ENCODE assay signal across 1 cellular context in the genomic region with DNA sequence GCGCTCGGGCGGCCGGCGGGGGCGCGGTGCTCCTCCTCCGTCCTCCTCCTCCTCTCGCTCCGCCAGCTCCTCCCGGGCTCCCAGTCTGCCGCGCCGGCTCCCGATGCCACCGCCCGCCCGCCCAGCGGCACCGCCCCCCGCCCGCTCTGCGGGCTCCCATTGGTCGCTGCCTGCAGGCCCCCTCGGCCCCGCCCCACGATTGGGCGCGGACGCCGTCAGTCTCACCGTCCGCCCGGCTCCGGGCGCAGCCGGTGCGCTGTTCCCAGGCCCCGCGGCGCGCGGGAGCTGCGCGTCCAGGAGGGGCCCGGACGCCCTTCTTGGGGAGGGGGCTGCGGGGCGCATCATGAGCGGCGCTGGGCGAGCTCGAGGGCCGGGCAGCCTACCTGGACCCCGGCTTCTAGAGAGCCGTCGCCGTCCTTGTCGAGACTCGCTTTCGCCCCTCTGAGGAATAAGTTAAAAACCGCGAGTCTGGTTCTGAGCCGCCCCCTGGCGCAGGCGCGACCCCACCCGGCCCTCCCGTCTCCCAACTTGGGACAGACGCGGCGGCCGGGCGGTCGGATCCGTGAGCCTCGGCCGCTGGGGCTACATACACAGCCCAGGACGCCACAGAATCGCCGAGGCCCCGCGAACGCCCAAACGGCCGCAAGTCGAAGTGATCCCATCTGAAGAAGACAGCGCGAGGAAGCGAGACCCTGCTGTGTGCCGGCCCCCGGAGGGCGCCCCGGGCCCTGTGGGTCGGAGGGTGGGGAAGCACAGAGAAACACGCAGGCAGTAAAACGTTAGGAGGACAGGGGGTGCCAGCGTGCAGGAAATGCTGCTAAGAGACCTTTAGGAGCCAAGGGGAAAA.
TF ChIP-seq lines count a peak whose summit lies in the region.

A gene with protein sequence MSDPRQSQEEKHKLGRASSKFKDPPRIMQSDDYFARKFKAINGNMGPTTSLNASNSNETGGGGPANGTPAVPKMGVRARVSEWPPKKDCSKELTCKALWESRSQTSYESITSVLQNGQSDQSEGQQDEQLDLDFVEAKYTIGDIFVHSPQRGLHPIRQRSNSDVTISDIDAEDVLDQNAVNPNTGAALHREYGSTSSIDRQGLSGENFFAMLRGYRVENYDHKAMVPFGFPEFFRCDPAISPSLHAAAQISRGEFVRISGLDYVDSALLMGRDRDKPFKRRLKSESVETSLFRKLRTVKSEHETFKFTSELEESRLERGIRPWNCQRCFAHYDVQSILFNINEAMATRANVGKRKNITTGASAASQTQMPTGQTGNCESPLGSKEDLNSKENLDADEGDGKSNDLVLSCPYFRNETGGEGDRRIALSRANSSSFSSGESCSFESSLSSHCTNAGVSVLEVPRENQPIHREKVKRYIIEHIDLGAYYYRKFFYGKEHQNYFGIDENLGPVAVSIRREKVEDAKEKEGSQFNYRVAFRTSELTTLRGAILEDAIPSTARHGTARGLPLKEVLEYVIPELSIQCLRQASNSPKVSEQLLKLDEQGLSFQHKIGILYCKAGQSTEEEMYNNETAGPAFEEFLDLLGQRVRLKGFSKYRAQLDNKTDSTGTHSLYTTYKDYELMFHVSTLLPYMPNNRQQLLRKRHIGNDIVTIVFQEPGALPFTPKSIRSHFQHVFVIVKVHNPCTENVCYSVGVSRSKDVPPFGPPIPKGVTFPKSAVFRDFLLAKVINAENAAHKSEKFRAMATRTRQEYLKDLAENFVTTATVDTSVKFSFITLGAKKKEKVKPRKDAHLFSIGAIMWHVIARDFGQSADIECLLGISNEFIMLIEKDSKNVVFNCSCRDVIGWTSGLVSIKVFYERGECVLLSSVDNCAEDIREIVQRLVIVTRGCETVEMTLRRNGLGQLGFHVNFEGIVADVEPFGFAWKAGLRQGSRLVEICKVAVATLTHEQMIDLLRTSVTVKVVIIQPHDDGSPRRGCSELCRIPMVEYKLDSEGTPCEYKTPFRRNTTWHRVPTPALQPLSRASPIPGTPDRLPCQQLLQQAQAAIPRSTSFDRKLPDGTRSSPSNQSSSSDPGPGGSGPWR (N-terminal part only) (minus strand): TSS at position 87 of the 847 bp plus-strand sequence. CDS start 114,794 bp downstream, outside the sequence.

TF ChIP-seq in HepG2, 621 proteins besides CTCF, POLR2A, EP300 and RAD21 (continues in another document):
- no peak for TF ChIP-seq FOXA3 (CRISPR knock-in tag; IDR thresholded peaks at IDR 0.05)
- TF ChIP-seq SP2 (CRISPR knock-in tag; IDR thresholded peaks at IDR 0.05): peak; percentile 92
- TF ChIP-seq SALL2 (CRISPR knock-in tag; IDR thresholded peaks at IDR 0.05): peak; percentile 46; the same call in 1 of the 2 replicates
- no peak for TF ChIP-seq KAT2B (IDR thresholded peaks at IDR 0.05; ENCODE audit: borderline replicate concordance, low read depth, low read length)
- peak; percentile 50; the same call in 1 of the 2 replicates for TF ChIP-seq STAG1 (CRISPR knock-in tag; IDR thresholded peaks at IDR 0.05)
- peak; percentile 84 for TF ChIP-seq ZNF777 (CRISPR knock-in tag; IDR thresholded peaks at IDR 0.05)
- TF ChIP-seq HNRNPLL (IDR thresholded peaks at IDR 0.05; ENCODE audit: low read depth, low read length, poor library complexity, severe bottlenecking): peak; percentile 80
- 0 out of 2 replicates have a peak, but pooled peaks have one; percentile 41 for TF ChIP-seq ZNF558 (CRISPR knock-in tag; IDR thresholded peaks at IDR 0.05; ENCODE audit: borderline replicate concordance)
- TF ChIP-seq SAP130 (CRISPR knock-in tag; IDR thresholded peaks at IDR 0.05; ENCODE audit: low read depth): peak; percentile 23; the same call in 1 of the 2 replicates
- no peak for TF ChIP-seq NFATC3 (CRISPR knock-in tag; IDR thresholded peaks at IDR 0.05)
- no peak for TF ChIP-seq LCORL (IDR thresholded peaks at IDR 0.05)
- no peak for TF ChIP-seq LCORL (CRISPR knock-in tag; IDR thresholded peaks at IDR 0.05)
- TF ChIP-seq ZNF44 (CRISPR knock-in tag; IDR thresholded peaks at IDR 0.05): no peak
- TF ChIP-seq, protein P1, sequence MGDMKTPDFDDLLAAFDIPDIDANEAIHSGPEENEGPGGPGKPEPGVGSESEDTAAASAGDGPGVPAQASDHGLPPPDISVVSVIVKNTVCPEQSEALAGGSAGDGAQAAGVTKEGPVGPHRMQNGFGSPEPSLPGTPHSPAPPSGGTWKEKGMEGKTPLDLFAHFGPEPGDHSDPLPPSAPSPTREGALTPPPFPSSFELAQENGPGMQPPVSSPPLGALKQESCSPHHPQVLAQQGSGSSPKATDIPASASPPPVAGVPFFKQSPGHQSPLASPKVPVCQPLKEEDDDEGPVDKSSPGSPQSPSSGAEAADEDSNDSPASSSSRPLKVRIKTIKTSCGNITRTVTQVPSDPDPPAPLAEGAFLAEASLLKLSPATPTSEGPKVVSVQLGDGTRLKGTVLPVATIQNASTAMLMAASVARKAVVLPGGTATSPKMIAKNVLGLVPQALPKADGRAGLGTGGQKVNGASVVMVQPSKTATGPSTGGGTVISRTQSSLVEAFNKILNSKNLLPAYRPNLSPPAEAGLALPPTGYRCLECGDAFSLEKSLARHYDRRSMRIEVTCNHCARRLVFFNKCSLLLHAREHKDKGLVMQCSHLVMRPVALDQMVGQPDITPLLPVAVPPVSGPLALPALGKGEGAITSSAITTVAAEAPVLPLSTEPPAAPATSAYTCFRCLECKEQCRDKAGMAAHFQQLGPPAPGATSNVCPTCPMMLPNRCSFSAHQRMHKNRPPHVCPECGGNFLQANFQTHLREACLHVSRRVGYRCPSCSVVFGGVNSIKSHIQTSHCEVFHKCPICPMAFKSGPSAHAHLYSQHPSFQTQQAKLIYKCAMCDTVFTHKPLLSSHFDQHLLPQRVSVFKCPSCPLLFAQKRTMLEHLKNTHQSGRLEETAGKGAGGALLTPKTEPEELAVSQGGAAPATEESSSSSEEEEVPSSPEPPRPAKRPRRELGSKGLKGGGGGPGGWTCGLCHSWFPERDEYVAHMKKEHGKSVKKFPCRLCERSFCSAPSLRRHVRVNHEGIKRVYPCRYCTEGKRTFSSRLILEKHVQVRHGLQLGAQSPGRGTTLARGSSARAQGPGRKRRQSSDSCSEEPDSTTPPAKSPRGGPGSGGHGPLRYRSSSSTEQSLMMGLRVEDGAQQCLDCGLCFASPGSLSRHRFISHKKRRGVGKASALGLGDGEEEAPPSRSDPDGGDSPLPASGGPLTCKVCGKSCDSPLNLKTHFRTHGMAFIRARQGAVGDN (CRISPR knock-in tag; IDR thresholded peaks at IDR 0.05): peak; percentile 32; the same call in 1 of the 2 replicates
- peak; percentile 96 for TF ChIP-seq ZNF263 (CRISPR knock-in tag; IDR thresholded peaks at IDR 0.05)
- TF ChIP-seq MBD4 (IDR thresholded peaks at IDR 0.05; ENCODE audit: borderline replicate concordance, low read length): no peak
- no peak for TF ChIP-seq SP1 (IDR thresholded peaks at IDR 0.05)
- peak; percentile 34; the same call in 1 of the 2 replicates for TF ChIP-seq SP1 (CRISPR knock-in tag; IDR thresholded peaks at IDR 0.05)
- peak; percentile 56 for TF ChIP-seq GABPB1 (CRISPR knock-in tag; IDR thresholded peaks at IDR 0.05)
- peak; percentile 66; the same call in 1 of the 2 replicates for TF ChIP-seq PBX3 (CRISPR knock-in tag; IDR thresholded peaks at IDR 0.05; ENCODE audit: borderline replicate concordance)
- no peak for TF ChIP-seq POGZ (CRISPR knock-in tag; IDR thresholded peaks at IDR 0.05)
- peak; percentile 42; the same call in 1 of the 2 replicates for TF ChIP-seq PHF21A (CRISPR knock-in tag; IDR thresholded peaks at IDR 0.05)
- no peak for TF ChIP-seq ZNF776 (CRISPR knock-in tag; IDR thresholded peaks at IDR 0.05)
- TF ChIP-seq IKZF5 (CRISPR knock-in tag; IDR thresholded peaks at IDR 0.05): no peak
- no peak for TF ChIP-seq ZNF784 (CRISPR knock-in tag; IDR thresholded peaks at IDR 0.05; ENCODE audit: borderline replicate concordance)
- no peak for TF ChIP-seq ZNF264 (CRISPR knock-in tag; IDR thresholded peaks at IDR 0.05)
- TF ChIP-seq MYPOP (CRISPR knock-in tag; IDR thresholded peaks at IDR 0.05): peak; percentile 87
- no peak for TF ChIP-seq GRHL1 (CRISPR knock-in tag; conservative IDR thresholded peaks at IDR 0.05)
- no peak for TF ChIP-seq ZMAT3 (CRISPR knock-in tag; conservative IDR thresholded peaks at IDR 0.05)
- 0 out of 2 replicates have a peak, but pooled peaks have one; percentile 43 for TF ChIP-seq ZBTB7B (CRISPR knock-in tag; IDR thresholded peaks at IDR 0.05)
- TF ChIP-seq, protein P2, sequence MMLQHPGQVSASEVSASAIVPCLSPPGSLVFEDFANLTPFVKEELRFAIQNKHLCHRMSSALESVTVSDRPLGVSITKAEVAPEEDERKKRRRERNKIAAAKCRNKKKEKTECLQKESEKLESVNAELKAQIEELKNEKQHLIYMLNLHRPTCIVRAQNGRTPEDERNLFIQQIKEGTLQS (CRISPR knock-in tag; IDR thresholded peaks at IDR 0.05): no peak
- TF ChIP-seq, protein P3, sequence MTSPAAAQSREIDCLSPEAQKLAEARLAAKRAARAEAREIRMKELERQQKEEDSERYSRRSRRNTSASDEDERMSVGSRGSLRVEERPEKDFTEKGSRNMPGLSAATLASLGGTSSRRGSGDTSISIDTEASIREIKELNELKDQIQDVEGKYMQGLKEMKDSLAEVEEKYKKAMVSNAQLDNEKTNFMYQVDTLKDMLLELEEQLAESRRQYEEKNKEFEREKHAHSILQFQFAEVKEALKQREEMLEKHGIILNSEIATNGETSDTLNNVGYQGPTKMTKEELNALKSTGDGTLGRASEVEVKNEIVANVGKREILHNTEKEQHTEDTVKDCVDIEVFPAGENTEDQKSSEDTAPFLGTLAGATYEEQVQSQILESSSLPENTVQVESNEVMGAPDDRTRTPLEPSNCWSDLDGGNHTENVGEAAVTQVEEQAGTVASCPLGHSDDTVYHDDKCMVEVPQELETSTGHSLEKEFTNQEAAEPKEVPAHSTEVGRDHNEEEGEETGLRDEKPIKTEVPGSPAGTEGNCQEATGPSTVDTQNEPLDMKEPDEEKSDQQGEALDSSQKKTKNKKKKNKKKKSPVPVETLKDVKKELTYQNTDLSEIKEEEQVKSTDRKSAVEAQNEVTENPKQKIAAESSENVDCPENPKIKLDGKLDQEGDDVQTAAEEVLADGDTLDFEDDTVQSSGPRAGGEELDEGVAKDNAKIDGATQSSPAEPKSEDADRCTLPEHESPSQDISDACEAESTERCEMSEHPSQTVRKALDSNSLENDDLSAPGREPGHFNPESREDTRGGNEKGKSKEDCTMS (CRISPR knock-in tag; conservative IDR thresholded peaks at IDR 0.05): no peak
- peak; percentile 85 for TF ChIP-seq NFYC (CRISPR knock-in tag; IDR thresholded peaks at IDR 0.05)
- TF ChIP-seq, protein P4, sequence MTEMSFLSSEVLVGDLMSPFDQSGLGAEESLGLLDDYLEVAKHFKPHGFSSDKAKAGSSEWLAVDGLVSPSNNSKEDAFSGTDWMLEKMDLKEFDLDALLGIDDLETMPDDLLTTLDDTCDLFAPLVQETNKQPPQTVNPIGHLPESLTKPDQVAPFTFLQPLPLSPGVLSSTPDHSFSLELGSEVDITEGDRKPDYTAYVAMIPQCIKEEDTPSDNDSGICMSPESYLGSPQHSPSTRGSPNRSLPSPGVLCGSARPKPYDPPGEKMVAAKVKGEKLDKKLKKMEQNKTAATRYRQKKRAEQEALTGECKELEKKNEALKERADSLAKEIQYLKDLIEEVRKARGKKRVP (CRISPR knock-in tag; IDR thresholded peaks at IDR 0.05): no peak
- peak; percentile 45; the same call in 1 of the 2 replicates for TF ChIP-seq SP4 (CRISPR knock-in tag; IDR thresholded peaks at IDR 0.05)
